8 cellular contexts compared by ENCODE assay signal in genomic region chr4:88008133-88008621, GRCh38. TPM values are rescaled to one million over a fixed set of nuclear protein-coding genes. Genes with fewer than 3 reads are reported as not detected.
DNase-seq lines count a peak whose midpoint lies in the region; ATAC-seq, FAIRE-seq and TF ChIP-seq lines count a peak whose summit lies in the region.

No MANE protein-coding gene starts in this region.

- peaks cover 5% of the 10 kb centered on the region for H3K9me3 Mint-ChIP-seq in nephron progenitor cell

- H3K4me3 Mint-ChIP-seq in nephron progenitor cell = peak overlapping the region; percentile 92

- H3K27ac Mint-ChIP-seq in nephron progenitor cell = no peak overlapping the region

- H3K27me3 Mint-ChIP-seq in nephron progenitor cell (ENCODE audit: low read depth, poor library complexity) = peaks cover 14% of the 10 kb centered on the region

- peaks cover 61% of the 10 kb centered on the region for H3K4me1 Mint-ChIP-seq in nephron progenitor cell

- H3K36me3 Mint-ChIP-seq in nephron progenitor cell (ENCODE audit: low read depth) = peaks cover 1% of the 10 kb centered on the region

- FAIRE-seq in frontal cortex (lab: Jason Lieb, UNC) = no peak

- DNase-seq in AG20443 (ENCODE audit: low spot score) (peak; percentile 63), NCI-H226 (peak; percentile 55), frontal cortex (ENCODE audit: low spot score in 2 of 2) (peak; percentile 30 to 61), nephron progenitor cell (peak; percentile 70), NCI-H524 treated with DMSO at 0.1 percent for 48 hours (lab: John Stamatoyannopoulos, UW) (no peak)
- DNase-seq in activated T-helper 9 cell treated with anti-CD3 and anti-CD28 coated beads, Interleukin-2, amount 50 U/mL, for 16 hours (ENCODE audit: low read depth) = peak; percentile 12

- TF ChIP-seq CTCF in nephron progenitor cell (IDR thresholded peaks at IDR 0.05) = no peak

- ATAC-seq in GM18519 (IDR thresholded peaks at IDR 0.05; ENCODE audit: low FRiP score, unreplicated experiment) (peak; percentile 11), HG02943 (IDR thresholded peaks at IDR 0.05; ENCODE audit: low read depth, unreplicated experiment) (peak; percentile 29)

RNA-seq across cellular contexts. Expression of gene PKD2, which starts 0.7 kb away (rescaled TPM):
- 58.3 TPM for total RNA-seq in frontal cortex

RNA-seq across cellular contexts. Expression of gene SPP1, which starts 32.7 kb away (rescaled TPM):
- 160 TPM for total RNA-seq in frontal cortex
